In genomic region chr11:73390601-73391565, GRCh38 we compare ENCODE assay signal across 13 cellular contexts.
"Had no signal": no experiment of that assay in that cellular context is flagged by ENCODE, and none has a peak within 500 bp of the region (broad histone marks: within the 10 kb centered on the region; RNA-seq: fewer than 3 reads in every experiment).

No MANE protein-coding gene starts in this region.

- DNase-seq: activated CD4-positive, alpha-beta memory T cell treated with anti-CD3 and anti-CD28 coated beads for 36 hours; activated naive CD4-positive, alpha-beta T cell treated with anti-CD3 and anti-CD28 coated beads, Interleukin-2, amount 10 ng/mL, durations not matched to agents 7 days and 5 days; effector memory CD4-positive, alpha-beta T cell; gastrocnemius medialis; heart right ventricle; T-cell; T1000 had no signal

- H3K4me3 Mint-ChIP-seq: activated CD4-positive, alpha-beta memory T cell treated with anti-CD3 and anti-CD28 coated beads for 36 hours; activated naive CD4-positive, alpha-beta T cell treated with anti-CD3 and anti-CD28 coated beads, Interleukin-2, amount 10 ng/mL, durations not matched to agents 7 days and 5 days; activated T-helper 17 cell treated with anti-CD3 and anti-CD28 coated beads, Interleukin-2, amount 50 U/mL, for 72 hours; T-cell had no signal

- H3K27me3 ChIP-seq: gastrocnemius medialis, heart right ventricle had no signal

- H3K27ac ChIP-seq: coronary artery, epithelial cell of prostate, gastrocnemius medialis, skin epidermis had no signal

- H3K27me3 Mint-ChIP-seq: activated CD4-positive, alpha-beta memory T cell treated with anti-CD3 and anti-CD28 coated beads for 36 hours; activated naive CD4-positive, alpha-beta T cell treated with anti-CD3 and anti-CD28 coated beads, Interleukin-2, amount 10 ng/mL, durations not matched to agents 7 days and 5 days; activated T-helper 17 cell treated with anti-CD3 and anti-CD28 coated beads, Interleukin-2, amount 50 U/mL, for 72 hours; T-cell had no signal

- H3K27ac Mint-ChIP-seq: activated CD4-positive, alpha-beta memory T cell treated with anti-CD3 and anti-CD28 coated beads for 36 hours; activated naive CD4-positive, alpha-beta T cell treated with anti-CD3 and anti-CD28 coated beads, Interleukin-2, amount 10 ng/mL, durations not matched to agents 7 days and 5 days had no signal

- H3K4me3 ChIP-seq: coronary artery, gastrocnemius medialis, heart right ventricle, skin epidermis had no signal

- H3K9me3 Mint-ChIP-seq: activated CD4-positive, alpha-beta memory T cell treated with anti-CD3 and anti-CD28 coated beads for 36 hours; activated naive CD4-positive, alpha-beta T cell treated with anti-CD3 and anti-CD28 coated beads, Interleukin-2, amount 10 ng/mL, durations not matched to agents 7 days and 5 days; activated T-helper 17 cell treated with anti-CD3 and anti-CD28 coated beads, Interleukin-2, amount 50 U/mL, for 72 hours; neural crest cell; T-cell had no signal

- H3K9me3 ChIP-seq: gastrocnemius medialis, heart right ventricle had no signal

- ATAC-seq: activated T-helper 17 cell treated with anti-CD3 and anti-CD28 coated beads, Interleukin-2, amount 50 U/mL, for 72 hours; gastrocnemius medialis; heart right ventricle; left lobe of liver; T-cell had no signal
